Comparison of ENCODE assay signal across 19 cellular contexts in genomic region chr11:95335989-95336388, GRCh38.
DNase-seq lines count a peak whose midpoint lies in the region; ATAC-seq and TF ChIP-seq lines count a peak whose summit lies in the region.
"Had no signal": no experiment of that assay in that cellular context is flagged by ENCODE, and none has a peak within 500 bp of the region (broad histone marks: within the 10 kb centered on the region; RNA-seq: fewer than 3 reads in every experiment).

No MANE protein-coding gene starts in this region.

- H3K36me3 Mint-ChIP-seq in glutamatergic neuron (ENCODE audit: unreplicated experiment) = no peaks in the 10 kb centered on the region
- H3K36me3 Mint-ChIP-seq in stimulated activated memory B cell treated with anti-CD40 and anti-IgM and Interleukin-4, amounts not matched to agents 10 μg/mL and 1 μg/mL and 100 μg/mL, for 72 hours = no peaks in the 10 kb centered on the region
- H3K36me3 Mint-ChIP-seq: type B pancreatic cell had no signal

- TF ChIP-seq CTCF in glutamatergic neuron (IDR thresholded peaks at IDR 0.05; ENCODE audit: partially characterized antibody, unreplicated experiment) = no peak

- no peaks in the 10 kb centered on the region for H3K27me3 Mint-ChIP-seq in glutamatergic neuron (ENCODE audit: unreplicated experiment)
- H3K27me3 Mint-ChIP-seq in stimulated activated memory B cell treated with anti-CD40 and anti-IgM and Interleukin-4, amounts not matched to agents 10 μg/mL and 1 μg/mL and 100 μg/mL, for 72 hours = no peaks in the 10 kb centered on the region
- H3K27me3 Mint-ChIP-seq: IgD-negative memory B cell, type B pancreatic cell had no signal

- H3K9me3 Mint-ChIP-seq in glutamatergic neuron (ENCODE audit: unreplicated experiment) = peaks cover 4% of the 10 kb centered on the region
- no peaks in the 10 kb centered on the region for H3K9me3 Mint-ChIP-seq in stimulated activated memory B cell treated with anti-CD40 and anti-IgM and Interleukin-4, amounts not matched to agents 10 μg/mL and 1 μg/mL and 100 μg/mL, for 72 hours
- H3K9me3 Mint-ChIP-seq: IgD-negative memory B cell, type B pancreatic cell had no signal

- no peak overlapping the region for H3K4me3 Mint-ChIP-seq in glutamatergic neuron (ENCODE audit: unreplicated experiment)
- no peak overlapping the region for H3K4me3 Mint-ChIP-seq in stimulated activated memory B cell treated with anti-CD40 and anti-IgM and Interleukin-4, amounts not matched to agents 10 μg/mL and 1 μg/mL and 100 μg/mL, for 72 hours
- H3K4me3 Mint-ChIP-seq: type B pancreatic cell had no signal

- DNase-seq in SIG-M5 treated with dmso at 0.1 percent for 504 hours (lab: John Stamatoyannopoulos, UW; ENCODE audit: unreplicated experiment) (peak; percentile 9), SIG-M5 (lab: John Stamatoyannopoulos, UW) (no peak), NCI-H82 (lab: John Stamatoyannopoulos, UW) (peak; percentile 69), glutamatergic neuron (peak; percentile 72), ACHN (no peak)
- DNase-seq: activated effector memory CD4-positive, alpha-beta T cell treated with anti-CD3 and anti-CD28 coated beads, Interleukin-2, amount 50 U/mL, for 16 hours; erythroblast; GF-D8; NCI-H1417 treated with DMSO at 0.1 percent for 48 hours; NCI-H345; occipital lobe; stimulated activated CD4-positive, alpha-beta T cell treated with anti-CD3 and anti-CD28 coated beads, Interleukin-4, amount 100 ng/mL, for 4 hours had no signal

- H3K4me1 Mint-ChIP-seq in glutamatergic neuron (ENCODE audit: low read depth, unreplicated experiment) = peaks cover 44% of the 10 kb centered on the region
- peaks cover 16% of the 10 kb centered on the region for H3K4me1 Mint-ChIP-seq in stimulated activated memory B cell treated with anti-CD40 and anti-IgM and Interleukin-4, amounts not matched to agents 10 μg/mL and 1 μg/mL and 100 μg/mL, for 72 hours

- in situ Hi-C loops in ACHN (cut with HindIII; ENCODE audit: low pct_ligation_motif_present, low pct_unique_long_range_greater_than_20kb, low sequenced_read_pairs) = no loop called here

- no peak overlapping the region for H3K27ac Mint-ChIP-seq in glutamatergic neuron (ENCODE audit: unreplicated experiment)
- no peak overlapping the region for H3K27ac Mint-ChIP-seq in stimulated activated memory B cell treated with anti-CD40 and anti-IgM and Interleukin-4, amounts not matched to agents 10 μg/mL and 1 μg/mL and 100 μg/mL, for 72 hours
- H3K27ac Mint-ChIP-seq: type B pancreatic cell had no signal

- ATAC-seq in stimulated activated memory B cell treated with anti-CD40 and anti-IgM and Interleukin-4, amounts not matched to agents 10 μg/mL and 1 μg/mL and 100 μg/mL, for 72 hours = peak; percentile 61
- ATAC-seq in GM21576 (IDR thresholded peaks at IDR 0.05; ENCODE audit: unreplicated experiment) (no peak), GM18520 (IDR thresholded peaks at IDR 0.05; ENCODE audit: unreplicated experiment) (no peak)
- ATAC-seq: A549, SK-N-SH treated with all-trans-retinoic acid at 6 μM for 48 hours had no signal

Comparison
In these comparisons a context has a peak if more than half of its experiments do, and no peak if none do; other contexts are left out.
1. DNase-seq: peak in SIG-M5 treated with dmso at 0.1 percent for 504 hours (single experiment), NCI-H82 (single experiment) and glutamatergic neuron (single experiment); none in SIG-M5 (single experiment) and ACHN (single experiment).